Comparison of ENCODE assay signal across 12 cellular contexts in the genomic region with DNA sequence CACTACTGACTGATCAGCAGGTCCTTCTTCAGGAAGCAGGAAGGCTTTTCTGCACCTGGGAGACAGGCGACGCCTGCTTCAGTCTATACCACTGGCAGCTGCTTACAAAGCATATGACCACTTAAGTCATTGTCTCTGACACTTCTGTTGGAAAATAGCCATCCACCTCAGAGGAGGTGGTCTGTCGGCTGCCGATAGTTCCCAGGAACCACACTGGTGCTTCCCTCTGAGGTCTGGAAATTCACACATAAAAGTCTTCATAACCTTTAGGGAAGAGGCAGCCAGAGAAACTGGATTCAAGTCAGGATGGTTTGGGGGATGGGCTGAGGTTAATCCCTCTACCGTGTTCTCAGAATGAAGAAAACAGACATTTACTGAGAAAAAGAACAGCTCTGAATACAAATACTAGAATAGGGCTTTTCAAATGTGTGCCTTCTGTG. TPM values are rescaled to one million over a fixed set of nuclear protein-coding genes. Genes with fewer than 3 reads are reported as not detected.
A peak's percentile ranks its signal among the peaks of the same experiment; 100 is the strongest.
DNase-seq lines count a peak whose midpoint lies in the region; ATAC-seq and TF ChIP-seq lines count a peak whose summit lies in the region.
"Had no signal": no experiment of that assay in that cellular context is flagged by ENCODE, and none has a peak within 500 bp of the region (broad histone marks: within the 10 kb centered on the region; RNA-seq: fewer than 3 reads in every experiment).

No MANE protein-coding gene starts in this region.

- no peaks in the 10 kb centered on the region for H4K20me1 ChIP-seq in smooth muscle cell (ENCODE audit: low read depth)

- no peak for ATAC-seq in HG03196 (IDR thresholded peaks at IDR 0.05; ENCODE audit: unreplicated experiment)

- DNase-seq in NCI-H2227 (lab: John Stamatoyannopoulos, UW; ENCODE audit: unreplicated experiment) (peak; percentile 60), epithelial cell of esophagus (ENCODE audit: low read depth) (peak; percentile 40), smooth muscle cell (lab: John Stamatoyannopoulos, UW; ENCODE audit: unreplicated experiment) (no peak), midbrain (lab: John Stamatoyannopoulos, UW) (no peak), activated T-cell treated with anti-CD3 and anti-CD28 coated beads for 4 hours (no peak), thyroid gland (no peak)
- DNase-seq: effector CD4-positive, alpha-beta T cell; naive B cell; stimulated activated naive CD4-positive, alpha-beta T cell had no signal

- H3F3A ChIP-seq in smooth muscle cell (ENCODE audit: low read depth) = peaks cover 25% of the 10 kb centered on the region

- TF ChIP-seq CTCF in epithelial cell of esophagus (IDR thresholded peaks at IDR 0.05; ENCODE audit: insufficient read depth, low read depth, low read length, missing control alignments) (no peak), smooth muscle cell (IDR thresholded peaks at IDR 0.05; ENCODE audit: borderline replicate concordance, insufficient read depth, poor library complexity, severe bottlenecking) (no peak), thyroid gland (IDR thresholded peaks at IDR 0.05) (no peak)

- H3K4me1 ChIP-seq in HUES48 (ENCODE audit: control insufficient read depth, insufficient read depth, low read length) (peaks cover 15% of the 10 kb centered on the region), smooth muscle cell (ENCODE audit: low read depth) (peaks cover 26% of the 10 kb centered on the region), thyroid gland (peaks cover 26 to 35% of the 10 kb centered on the region in 2 donors)

- H3K27ac ChIP-seq in HUES48 (ENCODE audit: low read depth, low read length) = peak overlapping the region; percentile 81
- peak overlapping the region; percentile 99 for H3K27ac ChIP-seq in smooth muscle cell (ENCODE audit: low read depth)
- H3K27ac ChIP-seq in thyroid gland = no peak overlapping the region
- H3K27ac ChIP-seq: RWPE1 had no signal

- 6% methylated on average over 5 of the region's 5 CpGs for WGBS in smooth muscle cell (ENCODE audit: low lambda C conversion rate)
- 79 to 82% methylated on average over 5 of the region's 5 CpGs for WGBS in thyroid gland, 2 donors

- H3K9me3 ChIP-seq in HUES48 (ENCODE audit: control insufficient read depth, insufficient read depth, low read length) (no peaks in the 10 kb centered on the region), smooth muscle cell (replicated peaks; ENCODE audit: low read depth) (no peaks in the 10 kb centered on the region), thyroid gland (no peaks in the 10 kb centered on the region)

- H3K79me2 ChIP-seq in smooth muscle cell (ENCODE audit: low read depth) = no peaks in the 10 kb centered on the region

- H2AFZ ChIP-seq in smooth muscle cell (ENCODE audit: low read depth) = peak overlapping the region; percentile 0

- intact Hi-C loops in thyroid gland (cut with DNase I) = no loop called here

- no peak overlapping the region for H3K4me3 ChIP-seq in HUES48 (ENCODE audit: low read depth, low read length)
- no peak overlapping the region for H3K4me3 ChIP-seq in epithelial cell of esophagus (ENCODE audit: low read length)
- H3K4me3 ChIP-seq in smooth muscle cell = no peak overlapping the region
- no peak overlapping the region for H3K4me3 ChIP-seq in thyroid gland (replicated peaks in 1 of 3)

- TF ChIP-seq POLR2A in thyroid gland (IDR thresholded peaks at IDR 0.05) = no peak

- peak overlapping the region; percentile 62 for H3K4me2 ChIP-seq in smooth muscle cell

- no peaks in the 10 kb centered on the region for H3K27me3 ChIP-seq in HUES48 (ENCODE audit: control insufficient read depth, insufficient read depth, low read length)
- H3K27me3 ChIP-seq in smooth muscle cell (ENCODE audit: low read depth) = no peaks in the 10 kb centered on the region
- no peaks in the 10 kb centered on the region for H3K27me3 ChIP-seq in thyroid gland

- H3K9ac ChIP-seq in HUES48 (ENCODE audit: low read depth, low read length) (no peak overlapping the region), smooth muscle cell (ENCODE audit: low read depth) (peak overlapping the region; percentile 93)

- H3K36me3 ChIP-seq in HUES48 (ENCODE audit: control insufficient read depth, insufficient read depth, low read length) (no peaks in the 10 kb centered on the region), smooth muscle cell (ENCODE audit: low read depth) (no peaks in the 10 kb centered on the region), thyroid gland (no peaks in the 10 kb centered on the region)

RNA-seq across cellular contexts. Expression of a gene that starts 15.6 kb away (rescaled TPM):
- total RNA-seq in smooth muscle cell (394 and 449 TPM in 2 replicates), thyroid gland (100 to 1,000 TPM; 196 to 297 (median 260) TPM)
- 301 TPM in 2 replicates for polyA plus RNA-seq in smooth muscle cell

RNA-seq across cellular contexts. Expression of a gene that starts 47.9 kb away (rescaled TPM):
- total RNA-seq in smooth muscle cell (9.8 and 16.1 TPM in 2 replicates), thyroid gland (100 to 1,000 TPM; 297 to 533 (median 441) TPM)
- 22.2 and 29.2 TPM in 2 replicates for polyA plus RNA-seq in smooth muscle cell

Comparison
In these comparisons a context has a peak if more than half of its experiments do, and no peak if none do; other contexts are left out.
1. H3K27ac ChIP-seq: peak in HUES48 (single experiment) and smooth muscle cell (single experiment); none in thyroid gland (0 of 3).
2. DNase-seq: peak in NCI-H2227 (single experiment) and epithelial cell of esophagus (single experiment); none in smooth muscle cell (single experiment), midbrain (single experiment), activated T-cell treated with anti-CD3 and anti-CD28 coated beads for 4 hours (single experiment) and thyroid gland (0 of 2).
3. RNA of a gene that starts 47.9 kb away (total RNA-seq): 297 to 533 TPM in thyroid gland; 9.8 to 16.1 TPM in smooth muscle cell; every median in the first group is over 10 times any median in the second.